ENCODE assay signal across 28 cellular contexts in genomic region chr7:33926535-33926934, GRCh38. TPM values are rescaled to one million over a fixed set of nuclear protein-coding genes. Genes with fewer than 3 reads are reported as not detected.
DNase-seq lines count a peak whose midpoint lies in the region; ATAC-seq, FAIRE-seq and TF ChIP-seq lines count a peak whose summit lies in the region.
"Had no signal": no experiment of that assay in that cellular context is flagged by ENCODE, and none has a peak within 500 bp of the region (broad histone marks: within the 10 kb centered on the region; RNA-seq: fewer than 3 reads in every experiment).

No MANE protein-coding gene starts in this region.

- H3K27ac ChIP-seq in cardiac muscle cell (peak overlapping the region; percentile 78), astrocyte (ENCODE audit: low read depth, low read length) (no peak overlapping the region), keratinocyte (ENCODE audit: control insufficient read depth, insufficient read depth, low read length) (no peak overlapping the region), aorta (ENCODE audit: low read depth in 1 of 2, low read length in 2 of 2) (no peak overlapping the region)
- H3K27ac ChIP-seq: BLaER1, epithelial cell of prostate, parathyroid adenoma, tibial artery had no signal

- H3K4me3 ChIP-seq in cardiac muscle cell = no peak overlapping the region
- H3K4me3 ChIP-seq in astrocyte (ENCODE audit: insufficient read depth, low read depth, low read length) = no peak overlapping the region
- no peak overlapping the region for H3K4me3 ChIP-seq in keratinocyte (ENCODE audit: control insufficient read depth in 2 of 3, extremely low read depth in 1 of 3, insufficient read depth in 2 of 3, low read depth in 1 of 3, low read length in 3 of 3)
- no peak overlapping the region for H3K4me3 ChIP-seq in aorta (ENCODE audit: low read length in 2 of 2)
- H3K4me3 ChIP-seq: BLaER1, lung, tibial artery had no signal

- H3K36me3 Mint-ChIP-seq in astrocyte (ENCODE audit: low read depth, unreplicated experiment) = no peaks in the 10 kb centered on the region
- no peaks in the 10 kb centered on the region for H3K36me3 Mint-ChIP-seq in CD14-positive monocyte
- H3K36me3 Mint-ChIP-seq: activated naive CD4-positive, alpha-beta T cell treated with anti-CD3 and anti-CD28 coated beads, Interleukin-2, amount 50 U/mL, for 24 hours; WTC11 had no signal

- no peak overlapping the region for H3K4me3 Mint-ChIP-seq in astrocyte (ENCODE audit: unreplicated experiment)
- no peak overlapping the region for H3K4me3 Mint-ChIP-seq in CD14-positive monocyte
- H3K4me3 Mint-ChIP-seq: activated naive CD4-positive, alpha-beta T cell treated with anti-CD3 and anti-CD28 coated beads, Interleukin-2, amount 50 U/mL, for 24 hours; WTC11 had no signal

- H3K27me3 Mint-ChIP-seq in astrocyte (ENCODE audit: low read depth, unreplicated experiment) = peaks cover 4% of the 10 kb centered on the region
- H3K27me3 Mint-ChIP-seq in CD14-positive monocyte (ENCODE audit: low read depth in 3 of 3) = peaks cover 7 to 18% (median 14%) of the 10 kb centered on the region in 3 donors

- H2AFZ ChIP-seq in astrocyte (ENCODE audit: low read depth, low read length) (no peak overlapping the region), keratinocyte (ENCODE audit: control insufficient read depth, low read length) (no peak overlapping the region)
- H2AFZ ChIP-seq: parathyroid adenoma had no signal

- H3K9ac ChIP-seq in astrocyte (ENCODE audit: low read length) (no peak overlapping the region), keratinocyte (ENCODE audit: control insufficient read depth, extremely low read depth, insufficient read depth, low read length) (no peak overlapping the region)
- H3K9ac ChIP-seq: BLaER1, parathyroid adenoma had no signal

- H4K20me1 ChIP-seq in astrocyte (ENCODE audit: insufficient read depth, low read length) (no peaks in the 10 kb centered on the region), keratinocyte (ENCODE audit: control insufficient read depth, extremely low read depth, insufficient read depth, low read length) (no peaks in the 10 kb centered on the region)
- H4K20me1 ChIP-seq: BLaER1 had no signal

- H3K27me3 ChIP-seq in cardiac muscle cell (no peaks in the 10 kb centered on the region), astrocyte (ENCODE audit: insufficient read depth, low read length) (no peaks in the 10 kb centered on the region), keratinocyte (ENCODE audit: control insufficient read depth, extremely low read depth, insufficient read depth, low read length) (no peaks in the 10 kb centered on the region), aorta (ENCODE audit: control insufficient read depth in 1 of 2, insufficient read depth in 2 of 2, low read length in 1 of 2) (no peaks in the 10 kb centered on the region)
- H3K27me3 ChIP-seq: BLaER1 had no signal

- 60 to 62% methylated on average over 3 of the region's 3 CpGs for WGBS in aorta, 2 donors

- H3K9me3 Mint-ChIP-seq in astrocyte (ENCODE audit: unreplicated experiment) (peaks cover 2% of the 10 kb centered on the region), CD14-positive monocyte (peaks cover 0 to 5% (median 0%) of the 10 kb centered on the region in 7 donors)
- H3K9me3 Mint-ChIP-seq: activated naive CD4-positive, alpha-beta T cell treated with anti-CD3 and anti-CD28 coated beads, Interleukin-2, amount 50 U/mL, for 24 hours; WTC11 had no signal

- H3K4me2 ChIP-seq in astrocyte (ENCODE audit: low read length) (no peak overlapping the region), keratinocyte (ENCODE audit: control insufficient read depth, extremely low read depth, insufficient read depth, low read depth, low read length) (no peak overlapping the region)
- H3K4me2 ChIP-seq: BLaER1 had no signal

- no peaks in the 10 kb centered on the region for H3K9me3 ChIP-seq in cardiac muscle cell (ENCODE audit: low read depth)
- H3K9me3 ChIP-seq in astrocyte (ENCODE audit: insufficient read depth, low read depth, low read length) = no peaks in the 10 kb centered on the region
- no peaks in the 10 kb centered on the region for H3K9me3 ChIP-seq in keratinocyte (ENCODE audit: control insufficient read depth, low read depth, low read length)
- no peaks in the 10 kb centered on the region for H3K9me3 ChIP-seq in aorta (ENCODE audit: control insufficient read depth, low read length)
- H3K9me3 ChIP-seq: BLaER1, Caco-2, tibial artery had no signal

- DNase-seq in cardiac muscle cell (ENCODE audit: low read depth in 1 of 2, low spot score in 1 of 2) (peak in 1 of 2 donors; percentile 61), left ventricle myocardium superior (no peak), astrocyte (ENCODE audit: low read depth) (peak; percentile 50), keratinocyte (ENCODE audit: low read depth, low spot score) (no peak), aorta (no peak), frontal cortex (ENCODE audit: low spot score in 2 of 2) (no peak), CD14-positive monocyte (ENCODE audit: low spot score) (no peak)
- no peak for DNase-seq in stimulated activated CD4-positive, alpha-beta T cell treated with anti-CD3 and anti-CD28 coated beads, Interleukin-12 subunit alpha, Interleukin-12 subunit beta, amount 100 ng/mL, for 4 hours
- DNase-seq: activated CD4-positive, alpha-beta T cell treated with anti-CD3 and anti-CD28 coated beads, Interleukin-2, amount 50 U/mL, for 4 hours; Caco-2; effector CD4-positive, alpha-beta T cell; kidney; MM.1S; NCI-H1417; NCI-H2081 treated with DMSO at 0.1 percent for 48 hours; NCI-H446 treated with DMSO at 0.1 percent for 48 hours; right cardiac atrium; stimulated activated CD4-positive, alpha-beta T cell treated with anti-CD3 and anti-CD28 coated beads, Interleukin-4, amount 100 ng/mL, for 4 hours; stimulated activated naive CD4-positive, alpha-beta T cell; tibial artery had no signal

- FAIRE-seq in astrocyte (lab: Jason Lieb, UNC) (no peak), keratinocyte (lab: Jason Lieb, UNC) (peak; percentile 39), frontal cortex (lab: Jason Lieb, UNC) (no peak)
- FAIRE-seq: A204.1, GM19239, kidney had no signal

- TF ChIP-seq CTCF in cardiac muscle cell (IDR thresholded peaks at IDR 0.05; ENCODE audit: low read depth, low read length) = no peak
- no peak for TF ChIP-seq CTCF in astrocyte (IDR thresholded peaks at IDR 0.05; ENCODE audit: insufficient read depth, low read depth, low read length)
- no peak for TF ChIP-seq CTCF in keratinocyte (optimal IDR thresholded peaks at IDR 0.05 in 1 of 3, IDR thresholded peaks at IDR 0.05 in 1 of 3, conservative IDR thresholded peaks at IDR 0.05 in 1 of 3; ENCODE audit: extremely low read depth in 1 of 3, insufficient read depth in 2 of 3, low read length in 3 of 3)
- no peak for TF ChIP-seq CTCF in CD14-positive monocyte (IDR thresholded peaks at IDR 0.05)

- dilution Hi-C loops in keratinocyte (cut with MboI; ENCODE audit: extremely low pct_ligation_motif_present, low sequenced_read_pairs) = no loop called here

- intact Hi-C loops in left ventricle myocardium superior (cut with micrococcal nuclease) = no loop called here
- intact Hi-C loops in aorta (cut with DNase I) = no loop called here
- intact Hi-C loops in CD14-positive monocyte (cut with micrococcal nuclease) = no loop called here

- H3K4me1 Mint-ChIP-seq in astrocyte (ENCODE audit: low read depth, unreplicated experiment) = peaks cover 4% of the 10 kb centered on the region
- H3K4me1 Mint-ChIP-seq in CD14-positive monocyte = no peaks in the 10 kb centered on the region
- H3K4me1 Mint-ChIP-seq: activated naive CD4-positive, alpha-beta T cell treated with anti-CD3 and anti-CD28 coated beads, Interleukin-2, amount 50 U/mL, for 24 hours; WTC11 had no signal

- H3K4me1 ChIP-seq in cardiac muscle cell (ENCODE audit: low read depth) (peaks cover 33% of the 10 kb centered on the region), astrocyte (ENCODE audit: insufficient read depth, low read length) (no peaks in the 10 kb centered on the region), keratinocyte (ENCODE audit: control insufficient read depth, extremely low read depth, insufficient read depth, low read length) (no peaks in the 10 kb centered on the region), aorta (ENCODE audit: control insufficient read depth in 1 of 2, insufficient read depth in 2 of 2, low read length in 2 of 2) (no peaks in the 10 kb centered on the region)
- H3K4me1 ChIP-seq: Caco-2, parathyroid adenoma, tibial artery had no signal

- no peak for ATAC-seq in left ventricle myocardium superior
- no peak for ATAC-seq in aorta (ENCODE audit: low FRiP score)
- ATAC-seq: right cardiac atrium, WTC11 had no signal

- no peaks in the 10 kb centered on the region for H3K9me1 ChIP-seq in keratinocyte (ENCODE audit: control insufficient read depth, extremely low read depth, insufficient read depth, low read length)

- H3K27ac Mint-ChIP-seq in astrocyte (ENCODE audit: unreplicated experiment) = no peak overlapping the region
- H3K27ac Mint-ChIP-seq in CD14-positive monocyte = no peak overlapping the region
- H3K27ac Mint-ChIP-seq: activated naive CD4-positive, alpha-beta T cell treated with anti-CD3 and anti-CD28 coated beads, Interleukin-2, amount 50 U/mL, for 24 hours; WTC11 had no signal

- H3K36me3 ChIP-seq in cardiac muscle cell (peaks cover 6% of the 10 kb centered on the region), astrocyte (ENCODE audit: insufficient read depth, low read length) (no peaks in the 10 kb centered on the region), keratinocyte (ENCODE audit: control insufficient read depth in 2 of 2, extremely low read depth in 1 of 2, insufficient read depth in 2 of 2, low read length in 2 of 2) (no peaks in the 10 kb centered on the region), aorta (ENCODE audit: control insufficient read depth in 1 of 2, insufficient read depth in 2 of 2, low read length in 1 of 2) (no peaks in the 10 kb centered on the region)
- H3K36me3 ChIP-seq: BLaER1, tibial artery had no signal

- H3K79me2 ChIP-seq in astrocyte (ENCODE audit: insufficient read depth, low read length) (no peaks in the 10 kb centered on the region), keratinocyte (ENCODE audit: control insufficient read depth, insufficient read depth, low read length) (no peaks in the 10 kb centered on the region)
- H3K79me2 ChIP-seq: parathyroid adenoma had no signal

RNA-seq across cellular contexts. Expression of gene BMPER, which starts 21.2 kb away (rescaled TPM):
- total RNA-seq in cardiac muscle cell (55.1 and 138 TPM in 2 replicates), left ventricle myocardium superior (0.59 TPM), astrocyte (2.1 and 4.4 TPM in 2 replicates), aorta (10 to 100 TPM in 1 of 2 donors, 1 to 10 TPM in 1; 2.2 to 14.0 TPM), frontal cortex (2.9 TPM)
- polyA plus RNA-seq in cardiac muscle cell (53.6 and 95.3 TPM in 2 replicates), keratinocyte (0.57 to 0.67 TPM (median 0.58 TPM) in 3 replicates), aorta (1 to 10 TPM in 1 of 2 donors, under 1 TPM in 1; 0.88 to 1.1 TPM), CD14-positive monocyte (not detected)
- polyA plus RNA-seq in keratinocyte (2011; ENCODE audit: low read depth) = 0.45 TPM
- polyA plus RNA-seq in keratinocyte (2011; cell fraction: cytosol; rRNA removed) = 0.68 and 0.69 TPM in 2 replicates
- 2.7 and 4.9 TPM in 2 replicates for polyA plus RNA-seq in keratinocyte (2011; cell fraction: nucleus; rRNA removed)
- polyA plus RNA-seq in keratinocyte (2012; ENCODE audit: low replicate concordance) = 0.25 and 0.58 TPM in 2 replicates
- polyA minus RNA-seq in keratinocyte = 0.59 to 2.4 TPM (median 1.5 TPM) in 3 replicates
- polyA minus RNA-seq in keratinocyte (2011; cell fraction: cytosol; rRNA and poly(A)+ RNA removed) = not detected
- 2.6 and 7.1 TPM in 2 replicates for polyA minus RNA-seq in keratinocyte (2011; cell fraction: nucleus; rRNA and poly(A)+ RNA removed)
- total RNA-seq: Caco-2 had no signal
